ENCODE assay signal across 8 cellular contexts in the genomic region with DNA sequence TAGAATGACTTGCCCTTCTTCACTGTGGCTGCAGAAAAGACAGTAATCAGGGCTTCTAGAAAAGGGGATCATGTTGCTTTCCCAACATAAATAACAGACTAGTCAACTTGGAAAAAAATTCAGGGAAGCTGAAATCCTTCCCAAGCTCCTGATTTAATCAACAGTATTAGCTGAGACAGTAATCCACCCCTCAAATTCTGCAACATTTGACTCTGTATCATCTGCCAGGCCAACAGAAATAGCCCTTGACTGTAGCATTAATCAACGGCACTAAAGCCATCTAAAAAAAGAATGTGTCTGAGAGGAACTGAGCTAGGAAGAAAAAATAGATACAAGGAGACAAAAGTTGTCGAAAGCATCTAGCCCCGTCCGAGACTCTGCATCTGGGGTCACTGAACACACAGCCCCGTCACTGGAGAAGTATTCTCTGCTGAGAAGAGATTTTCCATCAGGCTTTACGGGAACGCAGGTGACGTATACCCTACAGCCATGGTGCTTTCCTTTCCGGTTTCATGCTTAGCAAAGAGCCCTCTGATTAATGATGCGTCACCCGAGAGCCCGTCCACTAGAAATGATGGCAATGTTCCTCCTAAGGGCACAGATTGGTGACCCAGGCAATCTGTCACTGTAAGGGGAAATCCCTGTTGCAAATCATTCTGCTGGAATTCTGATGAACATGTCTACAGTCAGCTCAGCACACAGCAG. TPM values are rescaled to one million over a fixed set of nuclear protein-coding genes. Genes with fewer than 3 reads are reported as not detected.
DNase-seq lines count a peak whose midpoint lies in the region; ATAC-seq and TF ChIP-seq lines count a peak whose summit lies in the region.

No MANE protein-coding gene starts in this region.

- no peak overlapping the region for H3K4me3 Mint-ChIP-seq in WTC11

- H3K27ac Mint-ChIP-seq in WTC11, result no peak overlapping the region

- H3K4me3 ChIP-seq in astrocyte of the spinal cord (ENCODE audit: low read depth, low read length), result no peak overlapping the region
- H3K4me3 ChIP-seq in left lung, result no peak overlapping the region

- no peaks in the 10 kb centered on the region for H3K4me1 ChIP-seq in left lung

- no peaks in the 10 kb centered on the region for H3K36me3 ChIP-seq in left lung

- DNase-seq in AG08396 (ENCODE audit: low spot score) (peak; percentile 73), HK-2 (ENCODE audit: unreplicated experiment) (peak; percentile 94), astrocyte of the spinal cord (ENCODE audit: low read depth, low spot score) (peak; percentile 96), left lung (no peak), inferior parietal cortex (ENCODE audit: extremely low spot score) (no peak), pons (ENCODE audit: low spot score) (no peak), WTC11 (ENCODE audit: low spot score) (no peak)

- in situ Hi-C loops in astrocyte of the spinal cord (cut with HindIII; ENCODE audit: low sequenced_read_pairs), result no loop called here

- no peaks in the 10 kb centered on the region for H3K9me3 Mint-ChIP-seq in WTC11

- no peak overlapping the region for H3K27ac ChIP-seq in left lung

- ATAC-seq in left lung (peak; percentile 52), WTC11 (no peak), HG02973 (IDR thresholded peaks at IDR 0.05; ENCODE audit: unreplicated experiment) (no peak)

- H3K27me3 ChIP-seq in left lung, result no peaks in the 10 kb centered on the region

- POLR2A ChIA-PET in WTC11 (lab: Charles Lee), result no interaction called here

- no peaks in the 10 kb centered on the region; the same call in 1 of the 2 replicates for H3K27me3 Mint-ChIP-seq in WTC11 (ENCODE audit: low read depth)

- CTCF ChIA-PET in WTC11 (lab: Charles Lee), result interaction anchor here (0.6 kb wide), 1 partner anchor 14 kb away, joined by 3 read pairs; no protein-coding TSS in a partner anchor

- H3K36me3 Mint-ChIP-seq in WTC11, result no peaks in the 10 kb centered on the region

- no peaks in the 10 kb centered on the region for H3K9me3 ChIP-seq in left lung

- peaks cover 12% of the 10 kb centered on the region for H3K4me1 Mint-ChIP-seq in WTC11

- TF ChIP-seq CTCF in astrocyte of the spinal cord (IDR thresholded peaks at IDR 0.05; ENCODE audit: low read depth, low read length) (no peak), left lung (IDR thresholded peaks at IDR 0.05) (no peak), WTC11 (IDR thresholded peaks at IDR 0.05) (no peak)

- intact Hi-C loops in left lung (cut with DNase I), result no loop called here

TF ChIP-seq in WTC11, 78 proteins besides CTCF, POLR2A, EP300 and RAD21:
- TF ChIP-seq HMGA2 (CRISPR knock-in tag; IDR thresholded peaks at IDR 0.05) (no peak), AFF4 (CRISPR knock-in tag; IDR thresholded peaks at IDR 0.05; ENCODE audit: borderline replicate concordance) (no peak), GTF2I (CRISPR knock-in tag; conservative IDR thresholded peaks at IDR 0.05) (no peak), NR2C2 (CRISPR knock-in tag; IDR thresholded peaks at IDR 0.05) (no peak), NR1H2 (CRISPR knock-in tag; IDR thresholded peaks at IDR 0.05) (no peak), SOX15 (CRISPR knock-in tag; IDR thresholded peaks at IDR 0.05) (no peak), ZNF671 (CRISPR knock-in tag; IDR thresholded peaks at IDR 0.05) (no peak), GRHL2 (CRISPR knock-in tag; IDR thresholded peaks at IDR 0.05; ENCODE audit: insufficient replicate concordance, severe bottlenecking) (no peak), ESRRA (CRISPR knock-in tag; IDR thresholded peaks at IDR 0.05; ENCODE audit: borderline replicate concordance) (no peak), TCF7 (CRISPR knock-in tag; IDR thresholded peaks at IDR 0.05; ENCODE audit: low read depth) (no peak), FOXK1 (CRISPR knock-in tag; IDR thresholded peaks at IDR 0.05) (no peak), PREB (CRISPR knock-in tag; IDR thresholded peaks at IDR 0.05; ENCODE audit: borderline replicate concordance) (no peak), ZNF232 (CRISPR knock-in tag; IDR thresholded peaks at IDR 0.05) (no peak), GABPB1 (CRISPR knock-in tag; IDR thresholded peaks at IDR 0.05) (no peak), IRF2 (CRISPR knock-in tag; IDR thresholded peaks at IDR 0.05; ENCODE audit: borderline replicate concordance, low read depth) (no peak)
- TF ChIP-seq, protein P1, sequence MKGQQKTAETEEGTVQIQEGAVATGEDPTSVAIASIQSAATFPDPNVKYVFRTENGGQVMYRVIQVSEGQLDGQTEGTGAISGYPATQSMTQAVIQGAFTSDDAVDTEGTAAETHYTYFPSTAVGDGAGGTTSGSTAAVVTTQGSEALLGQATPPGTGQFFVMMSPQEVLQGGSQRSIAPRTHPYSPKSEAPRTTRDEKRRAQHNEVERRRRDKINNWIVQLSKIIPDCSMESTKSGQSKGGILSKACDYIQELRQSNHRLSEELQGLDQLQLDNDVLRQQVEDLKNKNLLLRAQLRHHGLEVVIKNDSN (CRISPR knock-in tag; IDR thresholded peaks at IDR 0.05), result no peak
- TF ChIP-seq, protein P2, sequence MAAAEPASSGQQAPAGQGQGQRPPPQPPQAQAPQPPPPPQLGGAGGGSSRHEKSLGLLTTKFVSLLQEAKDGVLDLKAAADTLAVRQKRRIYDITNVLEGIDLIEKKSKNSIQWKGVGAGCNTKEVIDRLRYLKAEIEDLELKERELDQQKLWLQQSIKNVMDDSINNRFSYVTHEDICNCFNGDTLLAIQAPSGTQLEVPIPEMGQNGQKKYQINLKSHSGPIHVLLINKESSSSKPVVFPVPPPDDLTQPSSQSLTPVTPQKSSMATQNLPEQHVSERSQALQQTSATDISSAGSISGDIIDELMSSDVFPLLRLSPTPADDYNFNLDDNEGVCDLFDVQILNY (CRISPR knock-in tag; IDR thresholded peaks at IDR 0.05), result no peak
TF ChIP-seq in WTC11: peak in this region for 0.

RNA-seq across cellular contexts. Expression of gene TP53BP2, which starts 42.1 kb away (rescaled TPM):
- 10 to 100 TPM; 54.2 to 58.2 TPM for total RNA-seq in left lung
- 39.3 to 42.7 TPM (median 41.4 TPM) in 3 replicates for total RNA-seq in WTC11 (2021)

Comparison
In these comparisons a context has a peak if more than half of its experiments do, and no peak if none do; other contexts are left out.
1. DNase-seq: peak in AG08396 (single experiment), HK-2 (single experiment) and astrocyte of the spinal cord (single experiment); none in left lung (0 of 2), inferior parietal cortex (single experiment), pons (single experiment) and WTC11 (single experiment).